Comparison of ENCODE assay signal across 8 cellular contexts in genomic region chr14:92040431-92041040, GRCh38. TPM values are rescaled to one million over a fixed set of nuclear protein-coding genes. Genes with fewer than 3 reads are reported as not detected.
DNase-seq lines count a peak whose midpoint lies in the region; ATAC-seq and TF ChIP-seq lines count a peak whose summit lies in the region.

No MANE protein-coding gene starts in this region.

- H3K4me3 ChIP-seq in astrocyte of the spinal cord (ENCODE audit: low read depth, low read length) (peak overlapping the region; percentile 99), iPS-18a (ENCODE audit: low read length) (peak overlapping the region; percentile 80), gastrocnemius medialis (peak overlapping the region; percentile 84 to 99 (median 94))

- peak; percentile 15 for ATAC-seq in HG03135 (IDR thresholded peaks at IDR 0.05; ENCODE audit: unreplicated experiment)
- ATAC-seq in gastrocnemius medialis = peak; percentile 51 to 61

- H3K36me3 ChIP-seq in iPS-18a (ENCODE audit: control insufficient read depth, low read depth, low read length) (no peaks in the 10 kb centered on the region), gastrocnemius medialis (no peaks in the 10 kb centered on the region)

- DNase-seq in stimulated activated CD4-positive, alpha-beta T cell treated with anti-CD3 and anti-CD28 coated beads, Interleukin-12 subunit alpha, Interleukin-12 subunit beta, amount 100 ng/mL, for 48 hours (ENCODE audit: low read depth in 2 of 3, low spot score in 1 of 3) = peak in 2 of 3 donors; percentile 3 to 5
- no peak for DNase-seq in stimulated activated CD4-positive, alpha-beta T cell treated with anti-CD3 and anti-CD28 coated beads, Interleukin-12 subunit alpha, Interleukin-12 subunit beta, amount 100 ng/mL, for 4 hours
- DNase-seq in NOMO-1 treated with DMSO at 0.1 percent for 48 hours (lab: John Stamatoyannopoulos, UW; ENCODE audit: unreplicated experiment) (peak; percentile 36), astrocyte of the spinal cord (ENCODE audit: low read depth, low spot score) (peak; percentile 35), gastrocnemius medialis (no peak), ureter (ENCODE audit: low spot score) (no peak)

- no peak for TF ChIP-seq POLR2A in gastrocnemius medialis (IDR thresholded peaks at IDR 0.05)

- no peaks in the 10 kb centered on the region for H3K9me3 ChIP-seq in iPS-18a (ENCODE audit: control insufficient read depth, low read depth, low read length)
- H3K9me3 ChIP-seq in gastrocnemius medialis = no peaks in the 10 kb centered on the region

- H3K27me3 ChIP-seq in iPS-18a (ENCODE audit: control insufficient read depth, insufficient read depth, low read length) (no peaks in the 10 kb centered on the region), gastrocnemius medialis (no peaks in the 10 kb centered on the region)

- peaks cover 3% of the 10 kb centered on the region for H3K4me1 ChIP-seq in iPS-18a (ENCODE audit: control insufficient read depth, low read depth, low read length)
- peaks cover 36 to 42% of the 10 kb centered on the region in 2 donors for H3K4me1 ChIP-seq in gastrocnemius medialis

- peak overlapping the region; percentile 94 for H3K9ac ChIP-seq in iPS-18a (ENCODE audit: low read length)

- H3K27ac ChIP-seq in iPS-18a (ENCODE audit: low read length) (peak overlapping the region; percentile 37), gastrocnemius medialis (peak overlapping the region; percentile 96 to 100 (median 97))

- in situ Hi-C loops in astrocyte of the spinal cord (cut with HindIII; ENCODE audit: low sequenced_read_pairs) = no loop called here
- in situ Hi-C loops in gastrocnemius medialis (cut with MboI; ENCODE audit: low sequenced_read_pairs in 4 of 4) = loop anchor here in 1 of 4 donors (25.0 kb wide), 1 partner anchor 528 kb away; the partner anchor contains the start of gene PPP4R3A

- no peak for TF ChIP-seq CTCF in astrocyte of the spinal cord (IDR thresholded peaks at IDR 0.05; ENCODE audit: low read depth, low read length)
- TF ChIP-seq CTCF in gastrocnemius medialis (IDR thresholded peaks at IDR 0.05 in 4 of 5, conservative IDR thresholded peaks at IDR 0.05 in 1 of 5) = no peak

- intact Hi-C loops in gastrocnemius medialis (cut with DNase I; ENCODE audit: low total_unique reads) = loop anchor here (1.0 kb wide), 2 partner anchors 66 to 754 kb away; partner anchors contain the start of genes ATXN3 and GOLGA5

RNA-seq across cellular contexts. Expression of gene TRIP11, which starts 0.7 kb away (rescaled TPM):
- 10 to 100 TPM; 22.0 to 39.6 (median 30.2) TPM for total RNA-seq in gastrocnemius medialis
- total RNA-seq in ureter = 83.5 TPM

Comparison
In these comparisons a context has a peak if more than half of its experiments do, and no peak if none do; other contexts are left out.
1. DNase-seq: peak in stimulated activated CD4-positive, alpha-beta T cell treated with anti-CD3 and anti-CD28 coated beads, Interleukin-12 subunit alpha, Interleukin-12 subunit beta, amount 100 ng/mL, for 48 hours (2 of 3), NOMO-1 treated with DMSO at 0.1 percent for 48 hours (single experiment) and astrocyte of the spinal cord (single experiment); none in stimulated activated CD4-positive, alpha-beta T cell treated with anti-CD3 and anti-CD28 coated beads, Interleukin-12 subunit alpha, Interleukin-12 subunit beta, amount 100 ng/mL, for 4 hours (single experiment), gastrocnemius medialis (0 of 2) and ureter (single experiment).
2. Peak in every context shown above with its lines, with median percentiles within 50 percentile points of each other: H3K4me3 ChIP-seq.